ENCODE assay signal across 29 cellular contexts in the genomic region with DNA sequence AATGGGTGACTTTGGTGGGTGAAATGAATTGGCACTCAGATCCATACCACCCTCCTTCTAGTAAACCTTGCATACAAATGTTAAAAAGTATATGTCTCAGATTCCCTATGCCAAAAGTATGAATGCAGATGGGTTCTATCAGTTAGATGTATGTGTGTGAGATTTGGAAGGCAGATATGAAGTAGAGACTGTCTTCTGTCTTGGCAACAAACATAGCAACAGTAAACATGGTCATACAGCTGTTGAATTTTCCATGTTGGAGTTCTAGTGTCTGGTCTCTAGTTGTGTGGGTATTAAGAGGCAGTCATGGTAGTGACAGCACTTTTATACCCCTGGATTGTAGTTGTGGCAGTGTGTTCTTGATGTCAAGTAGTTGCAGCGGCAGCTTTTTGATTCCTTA.
"Had no signal": no experiment of that assay in that cellular context is flagged by ENCODE, and none has a peak within 500 bp of the region (broad histone marks: within the 10 kb centered on the region; RNA-seq: fewer than 3 reads in every experiment).

No MANE protein-coding gene starts in this region.

- H3K9me3 ChIP-seq: neutrophil, suprapubic skin, vagina had no signal

- H2AFZ ChIP-seq: neural progenitor cell, parathyroid adenoma had no signal

- H3K36me3 ChIP-seq: heart left ventricle, left ventricle myocardium inferior, neural progenitor cell, neutrophil, right atrium auricular region, suprapubic skin, thoracic aorta, tibial artery, upper lobe of left lung, vagina had no signal

- H3K36me3 Mint-ChIP-seq: immature natural killer cell, neural progenitor cell had no signal

- H3K9ac ChIP-seq: neural progenitor cell, parathyroid adenoma had no signal

- H3K27ac ChIP-seq: heart left ventricle, left ventricle myocardium inferior, neural progenitor cell, neutrophil, parathyroid adenoma, right atrium auricular region, skin epidermis, suprapubic skin, thoracic aorta, tibial artery, upper lobe of left lung, vagina had no signal

- H3K79me2 ChIP-seq: parathyroid adenoma had no signal

- FAIRE-seq: islet of Langerhans had no signal

- H3K4me3 ChIP-seq: heart left ventricle, left ventricle myocardium inferior, lung, neural progenitor cell, right atrium auricular region, skin epidermis, suprapubic skin, thoracic aorta, tibial artery, upper lobe of left lung, vagina had no signal

- H3K4me1 ChIP-seq: heart left ventricle, left ventricle myocardium inferior, neural progenitor cell, parathyroid adenoma, right atrium auricular region, suprapubic skin, tibial artery, upper lobe of left lung had no signal

- H3K4me3 Mint-ChIP-seq: immature natural killer cell; mesothelial cell of epicardium; naive B cell; natural killer cell; nephron progenitor cell; neural progenitor cell; stimulated activated naive B cell treated with anti-CD40 and anti-IgM and Interleukin-4, amounts not matched to agents 10 μg/mL and 1 μg/mL and 100 μg/mL, for 72 hours; stimulated activated naive CD8-positive, alpha-beta T cell treated with anti-CD3 and anti-CD28 coated beads, Interleukin-15, Interleukin-2, amounts not matched to agents 100 ng/mL and 50 ng/mL, for 24 hours had no signal

- H3K4me2 ChIP-seq: neural progenitor cell had no signal

- ATAC-seq: heart left ventricle; natural killer cell; sciatic nerve; stimulated activated naive B cell treated with anti-CD40 and anti-IgM and Interleukin-4, amounts not matched to agents 10 μg/mL and 1 μg/mL and 100 μg/mL, for 72 hours had no signal

- H3K4me1 Mint-ChIP-seq: immature natural killer cell; mesothelial cell of epicardium; naive B cell; natural killer cell; stimulated activated naive B cell treated with anti-CD40 and anti-IgM and Interleukin-4, amounts not matched to agents 10 μg/mL and 1 μg/mL and 100 μg/mL, for 72 hours had no signal

- H3K27ac Mint-ChIP-seq: immature natural killer cell; mesothelial cell of epicardium; naive B cell; natural killer cell; nephron progenitor cell; neural progenitor cell; progenitor cell of endocrine pancreas; stimulated activated naive B cell treated with anti-CD40 and anti-IgM and Interleukin-4, amounts not matched to agents 10 μg/mL and 1 μg/mL and 100 μg/mL, for 72 hours; stimulated activated naive CD8-positive, alpha-beta T cell treated with anti-CD3 and anti-CD28 coated beads, Interleukin-15, Interleukin-2, amounts not matched to agents 100 ng/mL and 50 ng/mL, for 24 hours had no signal

- H3K27me3 ChIP-seq: right atrium auricular region, tibial artery, upper lobe of left lung, vagina had no signal

- DNase-seq: heart left ventricle; hypothalamus; immature natural killer cell; left ventricle myocardium inferior; naive B cell; natural killer cell; nephron progenitor cell; occipital lobe; stimulated activated CD4-positive, alpha-beta T cell treated with anti-CD3 and anti-CD28 coated beads, Interleukin-12 subunit alpha, Interleukin-12 subunit beta, amount 100 ng/mL, for 4 hours; stimulated activated CD4-positive, alpha-beta T cell treated with anti-CD3 and anti-CD28 coated beads, Interleukin-15, amount 100 ng/mL, for 24 hours; stimulated activated CD4-positive, alpha-beta T cell treated with anti-CD3 and anti-CD28 coated beads, Interleukin-2, amount 100 ng/mL, for 24 hours; stimulated activated CD4-positive, alpha-beta T cell treated with anti-CD3 and anti-CD28 coated beads, Interleukin-4, amount 100 ng/mL, for 1 hour; stimulated activated naive B cell treated with anti-CD40 and anti-IgM and Interleukin-4, amounts not matched to agents 10 μg/mL and 1 μg/mL and 100 μg/mL, for 72 hours; tibial artery; upper lobe of left lung had no signal
